In genomic region chr2:238286551-238286950, GRCh38 we compare ENCODE assay signal across 8 cellular contexts. TPM values are rescaled to one million over a fixed set of nuclear protein-coding genes. Genes with fewer than 3 reads are reported as not detected.
A peak's percentile ranks its signal among the peaks of the same experiment; 100 is the strongest.
DNase-seq lines count a peak whose midpoint lies in the region; ATAC-seq and TF ChIP-seq lines count a peak whose summit lies in the region.

No MANE protein-coding gene starts in this region.

- H3K9ac ChIP-seq in colonic mucosa (ENCODE audit: low read depth in 2 of 2, low read length in 2 of 2): peak overlapping the region; percentile 91 to 99

- peak overlapping the region; percentile 92 for H3K27ac ChIP-seq in colonic mucosa

- peaks cover 13% of the 10 kb centered on the region for H3K4me1 ChIP-seq in colonic mucosa

- H3K9me3 ChIP-seq in colonic mucosa: no peaks in the 10 kb centered on the region

- no peak for ATAC-seq in GM18870 (IDR thresholded peaks at IDR 0.05; ENCODE audit: unreplicated experiment)

- no peaks in the 10 kb centered on the region for H3K27me3 ChIP-seq in colonic mucosa

- DNase-seq in DMS53 treated with DMSO at 0.1 percent for 48 hours (lab: John Stamatoyannopoulos, UW; ENCODE audit: unreplicated experiment) (peak; percentile 86), NCI-H2196 (lab: John Stamatoyannopoulos, UW; ENCODE audit: unreplicated experiment) (peak; percentile 68), colonic mucosa (peak; percentile 72), midbrain (lab: John Stamatoyannopoulos, UW) (peak; percentile 43), NCI-H2227 treated with DMSO at 0.1 percent for 48 hours (lab: John Stamatoyannopoulos, UW) (no peak), HuH-7 (ENCODE audit: low spot score) (no peak)
- no peak for DNase-seq in stimulated activated CD4-positive, alpha-beta T cell treated with anti-CD3 and anti-CD28 coated beads, Interleukin-4, amount 100 ng/mL, for 24 hours

- H3K36me3 ChIP-seq in colonic mucosa: no peaks in the 10 kb centered on the region

- H3K4me3 ChIP-seq in colonic mucosa: no peak overlapping the region

- intact Hi-C loops in colonic mucosa (cut with DNase I): no loop called here

- no peak for TF ChIP-seq CTCF in colonic mucosa (IDR thresholded peaks at IDR 0.05)

RNA-seq across cellular contexts. Expression of gene PER2, which starts 1.9 kb away (rescaled TPM):
- total RNA-seq in colonic mucosa: 10 to 100 TPM; 22.1 to 29.2 TPM

RNA-seq across cellular contexts. Expression of gene TRAF3IP1, which starts 33.8 kb away (rescaled TPM):
- 10 to 100 TPM; 16.2 to 18.5 TPM for total RNA-seq in colonic mucosa

RNA-seq across cellular contexts. Expression of gene HES6, which starts 46.7 kb away (rescaled TPM):
- 10 to 100 TPM; 55.6 to 79.5 TPM for total RNA-seq in colonic mucosa

Comparison
In these comparisons a context has a peak if more than half of its experiments do, and no peak if none do; other contexts are left out.
1. DNase-seq: peak in DMS53 treated with DMSO at 0.1 percent for 48 hours (single experiment), NCI-H2196 (single experiment), colonic mucosa (single experiment) and midbrain (single experiment); none in NCI-H2227 treated with DMSO at 0.1 percent for 48 hours (single experiment), stimulated activated CD4-positive, alpha-beta T cell treated with anti-CD3 and anti-CD28 coated beads, Interleukin-4, amount 100 ng/mL, for 24 hours (single experiment) and HuH-7 (single experiment).